ENCODE assay signal across 10 cellular contexts in the genomic region with DNA sequence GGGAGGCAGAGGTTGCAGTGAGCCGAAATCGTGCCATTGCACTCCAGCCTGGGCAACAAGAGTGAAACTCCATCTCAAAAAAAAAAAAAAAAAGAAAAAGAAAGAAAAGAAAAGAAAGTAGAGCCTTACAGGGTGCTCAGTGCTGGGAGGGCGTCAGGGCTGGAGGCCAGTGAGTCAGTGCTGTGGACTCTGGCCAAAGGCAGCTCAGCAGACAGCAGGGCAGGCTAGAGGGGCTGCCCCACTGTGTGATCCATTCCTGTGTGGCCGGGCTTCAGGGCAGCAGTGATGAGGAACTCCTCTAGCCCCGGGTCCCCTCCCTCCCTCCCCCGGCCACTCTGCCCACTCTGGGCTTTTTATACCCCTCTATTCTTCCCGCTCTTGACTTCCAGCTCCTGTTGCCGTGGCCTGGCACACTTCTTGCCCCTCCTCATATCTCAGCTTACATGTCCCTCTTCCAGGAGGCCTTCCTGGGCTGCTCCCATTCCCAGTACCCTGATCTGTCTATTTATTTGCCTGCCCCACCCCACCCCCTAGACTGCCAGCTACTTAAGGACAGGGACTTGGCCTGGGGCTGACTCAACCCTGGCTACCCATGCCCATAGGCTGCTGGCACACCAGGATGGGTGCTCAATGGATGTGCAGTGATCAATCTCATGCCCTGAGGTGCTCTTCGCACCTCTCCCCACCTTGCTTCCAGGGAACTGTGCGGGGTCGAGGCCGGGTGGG. TPM values are rescaled to one million over a fixed set of nuclear protein-coding genes. Genes with fewer than 3 reads are reported as not detected.
A peak's percentile ranks its signal among the peaks of the same experiment; 100 is the strongest.
DNase-seq lines count a peak whose midpoint lies in the region; ATAC-seq and TF ChIP-seq lines count a peak whose summit lies in the region.
"Had no signal": no experiment of that assay in that cellular context is flagged by ENCODE, and none has a peak within 500 bp of the region (broad histone marks: within the 10 kb centered on the region; RNA-seq: fewer than 3 reads in every experiment).

No MANE protein-coding gene starts in this region.

- H3K27me3 ChIP-seq in brain microvascular endothelial cell (replicated peaks), result no peaks in the 10 kb centered on the region
- no peaks in the 10 kb centered on the region for H3K27me3 ChIP-seq in upper lobe of left lung

- H3K4me3 ChIP-seq in brain microvascular endothelial cell (ENCODE audit: low read depth, low read length) (no peak overlapping the region), upper lobe of left lung (no peak overlapping the region)
- H3K4me3 ChIP-seq: GM23338 had no signal

- peak overlapping the region; percentile 85 for H3K27ac ChIP-seq in brain microvascular endothelial cell
- H3K27ac ChIP-seq in upper lobe of left lung, result no peak overlapping the region

- peak; percentile 59 to 92 for ATAC-seq in upper lobe of left lung (ENCODE audit: low FRiP score in 2 of 2)
- ATAC-seq in HG02840 (IDR thresholded peaks at IDR 0.05; ENCODE audit: low FRiP score, unreplicated experiment), result no peak
- ATAC-seq in HG03460 (IDR thresholded peaks at IDR 0.05; ENCODE audit: unreplicated experiment), result no peak
- ATAC-seq: GM23338 had no signal

- peak; percentile 88 for DNase-seq in HT1080 (ENCODE audit: low read depth)
- peak; percentile 93 for DNase-seq in brain microvascular endothelial cell
- DNase-seq in kidney glomerular epithelial cell (lab: John Stamatoyannopoulos, UW), result peak; percentile 76
- no peak for DNase-seq in upper lobe of left lung
- no peak for DNase-seq in GM10266 (ENCODE audit: extremely low spot score)
- no peak for DNase-seq in activated T-cell treated with anti-CD3 and anti-CD28 coated beads for 4 hours
- DNase-seq: effector memory CD4-positive, alpha-beta T cell had no signal

- H3K4me1 ChIP-seq in upper lobe of left lung, result no peaks in the 10 kb centered on the region

- TF ChIP-seq EP300 in upper lobe of left lung (IDR thresholded peaks at IDR 0.05), result no peak

- TF ChIP-seq CTCF in brain microvascular endothelial cell (IDR thresholded peaks at IDR 0.05; ENCODE audit: low read depth, low read length, missing control alignments) (no peak), upper lobe of left lung (IDR thresholded peaks at IDR 0.05) (no peak), GM10266 (IDR thresholded peaks at IDR 0.05; ENCODE audit: control insufficient read depth, insufficient read depth, low read depth, missing control alignments) (no peak)

- no peaks in the 10 kb centered on the region for H3K9me3 ChIP-seq in upper lobe of left lung

- TF ChIP-seq POLR2A in upper lobe of left lung (IDR thresholded peaks at IDR 0.05), result no peak

- WGBS in upper lobe of left lung, 2 donors, result 78 to 79% methylated on average over 12 of the region's 12 CpGs

- in situ Hi-C loops in brain microvascular endothelial cell (cut with HindIII; ENCODE audit: low pct_ligation_motif_present, low sequenced_read_pairs), result no loop called here

- H3K36me3 ChIP-seq in brain microvascular endothelial cell (replicated peaks) (no peaks in the 10 kb centered on the region), upper lobe of left lung (no peaks in the 10 kb centered on the region)

RNA-seq across cellular contexts. Expression of a gene that starts 10.1 kb away (rescaled TPM):
- 0.03 TPM in 1 of 2 replicates, not detected in the other for total RNA-seq in HT1080 (2014; rRNA removed; shearing (Covaris generic))
- 0.37 TPM in 1 of 2 replicates, not detected in the other for polyA plus RNA-seq in HT1080 (2015; cell fraction: cytosol; rRNA removed)
- polyA plus RNA-seq in HT1080 (2015; cell fraction: nucleus; rRNA removed), result 0.03 and 0.16 TPM in 2 replicates
- total RNA-seq in upper lobe of left lung, result under 1 TPM in 3 of 6 donors, not detected in 3; 0.14 to 0.24 (median 0.15) TPM

RNA-seq across cellular contexts. Expression of a gene that starts 23.7 kb away (rescaled TPM):
- total RNA-seq in HT1080 (2014; rRNA removed; shearing (Covaris generic)), result not detected in 2 replicates
- not detected in 2 replicates for polyA plus RNA-seq in HT1080 (2015; cell fraction: cytosol; rRNA removed)
- not detected in 2 replicates for polyA plus RNA-seq in HT1080 (2015; cell fraction: nucleus; rRNA removed)
- 10 to 100 TPM; 14.5 to 37.7 (median 18.1) TPM for total RNA-seq in upper lobe of left lung

RNA-seq across cellular contexts. Expression of a gene that starts 57.9 kb away (rescaled TPM):
- total RNA-seq in HT1080 (2014; rRNA removed; shearing (Covaris generic)), result not detected in 2 replicates
- polyA plus RNA-seq in HT1080 (2015; cell fraction: cytosol; rRNA removed), result 0.14 TPM in 1 of 2 replicates, not detected in the other
- not detected in 2 replicates for polyA plus RNA-seq in HT1080 (2015; cell fraction: nucleus; rRNA removed)
- not detected for total RNA-seq in upper lobe of left lung

Comparison
In these comparisons a context has a peak if more than half of its experiments do, and no peak if none do; other contexts are left out.
1. DNase-seq: peak in HT1080 (single experiment), brain microvascular endothelial cell (single experiment) and kidney glomerular epithelial cell (single experiment); none in upper lobe of left lung (0 of 2), GM10266 (single experiment) and activated T-cell treated with anti-CD3 and anti-CD28 coated beads for 4 hours (single experiment).
2. ATAC-seq: peak in upper lobe of left lung (2 of 2); none in HG02840 (single experiment) and HG03460 (single experiment).
3. RNA of a gene that starts 23.7 kb away (total RNA-seq): 14.5 to 37.7 TPM in upper lobe of left lung; not detected in HT1080; every median in the first group is over 10 times any median in the second.